Comparison of ENCODE assay signal across 9 cellular contexts in genomic region chr13:46961719-46962118, GRCh38.
A peak's percentile ranks its signal among the peaks of the same experiment; 100 is the strongest.
DNase-seq lines count a peak whose midpoint lies in the region; ATAC-seq and TF ChIP-seq lines count a peak whose summit lies in the region.
"Had no signal": no experiment of that assay in that cellular context is flagged by ENCODE, and none has a peak within 500 bp of the region (broad histone marks: within the 10 kb centered on the region; RNA-seq: fewer than 3 reads in every experiment).

No MANE protein-coding gene starts in this region.

- H3K4me3 Mint-ChIP-seq in activated naive CD4-positive, alpha-beta T cell treated with anti-CD3 and anti-CD28 coated beads for 36 hours, result no peak overlapping the region
- no peak overlapping the region for H3K4me3 Mint-ChIP-seq in endothelial cell (ENCODE audit: unreplicated experiment)

- no peaks in the 10 kb centered on the region for H3K9me3 ChIP-seq in mesenchymal stem cell (ENCODE audit: control insufficient read depth, low read length)
- H3K9me3 ChIP-seq: BLaER1 treated with 17β-estradiol and CSF1 and Interleukin-3, amounts not matched to agents 10 nM and 100 nM had no signal

- H3K36me3 ChIP-seq in mesenchymal stem cell (ENCODE audit: control insufficient read depth in 1 of 2, insufficient read depth in 2 of 2, low read depth in 1 of 2, low read length in 2 of 2), result no peaks in the 10 kb centered on the region
- H3K36me3 ChIP-seq: BLaER1 treated with 17β-estradiol and CSF1 and Interleukin-3, amounts not matched to agents 10 nM and 100 nM had no signal

- DNase-seq in activated naive CD4-positive, alpha-beta T cell treated with anti-CD3 and anti-CD28 coated beads for 36 hours, result peak; percentile 8
- DNase-seq in activated naive CD4-positive, alpha-beta T cell (lab: John Stamatoyannopoulos, UW), result no peak
- peak; percentile 83 for DNase-seq in RPMI7951 (ENCODE audit: low read depth)
- DNase-seq in mesenchymal stem cell, result peak; percentile 85
- DNase-seq in activated gamma-delta T cell (lab: John Stamatoyannopoulos, UW), result no peak
- DNase-seq in NCI-H1436 treated with DMSO at 0.1 percent for 48 hours (lab: John Stamatoyannopoulos, UW), result no peak
- no peak for DNase-seq in endothelial cell (ENCODE audit: low spot score)

- TF ChIP-seq CTCF in endothelial cell (IDR thresholded peaks at IDR 0.05; ENCODE audit: unreplicated experiment), result no peak

- no peak overlapping the region for H2BK120ac ChIP-seq in mesenchymal stem cell (ENCODE audit: low read depth, low read length)

- H3K4me2 ChIP-seq in mesenchymal stem cell (ENCODE audit: low read length, poor library complexity, severe bottlenecking), result no peak overlapping the region

- no peak overlapping the region for H3K27ac Mint-ChIP-seq in activated naive CD4-positive, alpha-beta T cell treated with anti-CD3 and anti-CD28 coated beads for 36 hours
- no peak overlapping the region for H3K27ac Mint-ChIP-seq in endothelial cell (ENCODE audit: unreplicated experiment)

- no peak overlapping the region for H3K18ac ChIP-seq in mesenchymal stem cell (ENCODE audit: low read depth in 1 of 2, low read length in 2 of 2)

- H2BK5ac ChIP-seq in mesenchymal stem cell (ENCODE audit: low read depth, low read length, poor library complexity, severe bottlenecking), result no peak overlapping the region

- H3K4me3 ChIP-seq in mesenchymal stem cell (ENCODE audit: insufficient read depth in 1 of 2, low read depth in 1 of 2, low read length in 2 of 2), result no peak overlapping the region
- H3K4me3 ChIP-seq: BLaER1 treated with 17β-estradiol and CSF1 and Interleukin-3, amounts not matched to agents 10 nM and 100 nM had no signal

- no peak overlapping the region for H4K8ac ChIP-seq in mesenchymal stem cell (ENCODE audit: low read length)

- H3K27ac ChIP-seq in mesenchymal stem cell (ENCODE audit: low read length, poor library complexity, severe bottlenecking), result no peak overlapping the region
- H3K27ac ChIP-seq: BLaER1 treated with 17β-estradiol and CSF1 and Interleukin-3, amounts not matched to agents 10 nM and 100 nM had no signal

- no peak overlapping the region for H2AK5ac ChIP-seq in mesenchymal stem cell (ENCODE audit: low read length, severe bottlenecking)

- H3K14ac ChIP-seq in mesenchymal stem cell (ENCODE audit: low read length in 2 of 2), result no peak overlapping the region

- no peak overlapping the region for H2BK15ac ChIP-seq in mesenchymal stem cell (ENCODE audit: low read depth, poor library complexity, severe bottlenecking)

- peak; percentile 90 for ATAC-seq in HG02970 (IDR thresholded peaks at IDR 0.05; ENCODE audit: low FRiP score, unreplicated experiment)

- intact Hi-C loops in activated naive CD4-positive, alpha-beta T cell treated with anti-CD3 and anti-CD28 coated beads for 36 hours (cut with micrococcal nuclease), result loop anchor here (10.0 kb wide), 1 partner anchor 813 kb away; no protein-coding TSS in a partner anchor

- H3K4ac ChIP-seq in mesenchymal stem cell (ENCODE audit: low read depth in 1 of 2, low read length in 2 of 2), result no peak overlapping the region

- no peaks in the 10 kb centered on the region for H3K27me3 ChIP-seq in mesenchymal stem cell (ENCODE audit: control insufficient read depth in 1 of 2, insufficient read depth in 1 of 2, low read length in 2 of 2)
- H3K27me3 ChIP-seq: BLaER1 treated with 17β-estradiol and CSF1 and Interleukin-3, amounts not matched to agents 10 nM and 100 nM had no signal

- H4K91ac ChIP-seq in mesenchymal stem cell (ENCODE audit: low read length), result no peak overlapping the region

- no peaks in the 10 kb centered on the region for H3K9me3 Mint-ChIP-seq in activated naive CD4-positive, alpha-beta T cell treated with anti-CD3 and anti-CD28 coated beads for 36 hours
- no peaks in the 10 kb centered on the region for H3K9me3 Mint-ChIP-seq in endothelial cell (ENCODE audit: unreplicated experiment)

- H3K79me1 ChIP-seq in mesenchymal stem cell (replicated peaks; ENCODE audit: low read length, poor library complexity, severe bottlenecking), result no peaks in the 10 kb centered on the region

- no peak overlapping the region for H2AFZ ChIP-seq in mesenchymal stem cell (ENCODE audit: low read depth, low read length)

- 0% methylated on average over 1 of the region's 2 CpGs for WGBS in mesenchymal stem cell

- no peaks in the 10 kb centered on the region for H3K36me3 Mint-ChIP-seq in activated naive CD4-positive, alpha-beta T cell treated with anti-CD3 and anti-CD28 coated beads for 36 hours (ENCODE audit: low read depth)
- H3K36me3 Mint-ChIP-seq in endothelial cell (ENCODE audit: low read depth, unreplicated experiment), result no peaks in the 10 kb centered on the region

- H3K27me3 Mint-ChIP-seq in activated naive CD4-positive, alpha-beta T cell treated with anti-CD3 and anti-CD28 coated beads for 36 hours (ENCODE audit: low read depth), result no peaks in the 10 kb centered on the region
- H3K27me3 Mint-ChIP-seq in endothelial cell (ENCODE audit: unreplicated experiment), result no peaks in the 10 kb centered on the region

- H2BK12ac ChIP-seq in mesenchymal stem cell (ENCODE audit: low read length in 2 of 2), result no peak overlapping the region

- no peak overlapping the region for H3K23ac ChIP-seq in mesenchymal stem cell (ENCODE audit: low read length in 2 of 2)

- H3K4me1 ChIP-seq in mesenchymal stem cell (ENCODE audit: control insufficient read depth, insufficient read depth, low read depth, low read length), result no peaks in the 10 kb centered on the region

- no peaks in the 10 kb centered on the region for H3K4me1 Mint-ChIP-seq in activated naive CD4-positive, alpha-beta T cell treated with anti-CD3 and anti-CD28 coated beads for 36 hours (ENCODE audit: low read depth)
- H3K4me1 Mint-ChIP-seq in endothelial cell (ENCODE audit: unreplicated experiment), result no peaks in the 10 kb centered on the region

- peak overlapping the region; percentile 71 for H3K9ac ChIP-seq in mesenchymal stem cell (ENCODE audit: low read length)
- H3K9ac ChIP-seq: BLaER1 treated with 17β-estradiol and CSF1 and Interleukin-3, amounts not matched to agents 10 nM and 100 nM had no signal

- CTCF ChIA-PET in activated naive CD4-positive, alpha-beta T cell treated with anti-CD3 and anti-CD28 coated beads for 36 hours (lab: Charles Lee), result interaction anchor here (0.6 to 2.2 kb wide), 4 partner anchors 12 to 201 kb away, joined by 3 to 8 read pairs (median 4); no protein-coding TSS in a partner anchor

Comparison
In these comparisons a context has a peak if more than half of its experiments do, and no peak if none do; other contexts are left out.
1. DNase-seq: peak in activated naive CD4-positive, alpha-beta T cell treated with anti-CD3 and anti-CD28 coated beads for 36 hours (single experiment), RPMI7951 (single experiment) and mesenchymal stem cell (single experiment); none in activated naive CD4-positive, alpha-beta T cell (0 of 4), activated gamma-delta T cell (single experiment), NCI-H1436 treated with DMSO at 0.1 percent for 48 hours (single experiment) and endothelial cell (single experiment).